In genomic region chr13:96952592-96952991, GRCh38 we compare ENCODE assay signal across 28 cellular contexts. TPM values are rescaled to one million over a fixed set of nuclear protein-coding genes. Genes with fewer than 3 reads are reported as not detected.
DNase-seq lines count a peak whose midpoint lies in the region; ATAC-seq, FAIRE-seq and TF ChIP-seq lines count a peak whose summit lies in the region.
"Had no signal": no experiment of that assay in that cellular context is flagged by ENCODE, and none has a peak within 500 bp of the region (broad histone marks: within the 10 kb centered on the region; RNA-seq: fewer than 3 reads in every experiment).

No MANE protein-coding gene starts in this region.

- H3K27me3 ChIP-seq in HepG2 (ENCODE audit: control insufficient read depth in 1 of 2, insufficient read depth in 2 of 2, low read length in 2 of 2) (no peaks in the 10 kb centered on the region), right lobe of liver (no peaks in the 10 kb centered on the region), K562 (ENCODE audit: control insufficient read depth in 2 of 2, insufficient read depth in 2 of 2, low read length in 2 of 2) (peaks cover 0 to 2% of the 10 kb centered on the region in 2 experiments; a peak in 1 of 5 replicates)
- H3K27me3 ChIP-seq: BE2C, BLaER1 had no signal

- no peaks in the 10 kb centered on the region for H4K20me1 ChIP-seq in HepG2 (ENCODE audit: insufficient read depth, low read length)
- H4K20me1 ChIP-seq in K562 (replicated peaks; ENCODE audit: control insufficient read depth, insufficient read depth, low read length) = no peaks in the 10 kb centered on the region
- H4K20me1 ChIP-seq: BLaER1 had no signal

- no peak for FAIRE-seq in HepG2 (lab: Jason Lieb, UNC)
- no peak for FAIRE-seq in K562 (lab: Jason Lieb, UNC)
- FAIRE-seq: GM12878, GM12892, GM18507 had no signal

- DNase-seq in HepG2 (ENCODE audit: low spot score) = no peak
- DNase-seq in right lobe of liver = no peak
- no peak for DNase-seq in K562 (ENCODE audit: extremely low read depth in 1 of 4, low spot score in 3 of 4)
- DNase-seq in KG1 (lab: John Stamatoyannopoulos, UW) = no peak
- DNase-seq: ACHN; BE2C; C1 segment of cervical spinal cord; CD4-positive, alpha-beta memory T cell; CD4-positive, CD25-positive, alpha-beta regulatory T cell; CD8-positive, alpha-beta memory T cell; COR-L47; DMS 273 treated with DMSO at 0.1 percent for 48 hours; DMS153; DMS53; DMS79; DND-41; EL; GDM1 had no signal

- H3K4me3 ChIP-seq in HepG2 (replicated peaks in 1 of 3; ENCODE audit: insufficient read depth in 1 of 3, low read depth in 2 of 3, low read length in 3 of 3) (no peak overlapping the region), right lobe of liver (no peak overlapping the region), K562 (no peak overlapping the region)
- H3K4me3 ChIP-seq: BLaER1, GM12878 had no signal

- BruUV-seq in HepG2 (replicated peaks; lab: Mats Ljungman, UMichigan) (no TSS peak), K562 (replicated peaks; lab: Mats Ljungman, UMichigan) (no TSS peak)

- H3K9ac ChIP-seq in HepG2 (ENCODE audit: insufficient read depth, low read depth, low read length) = no peak overlapping the region
- no peak overlapping the region for H3K9ac ChIP-seq in K562 (ENCODE audit: insufficient read depth in 1 of 2, low read depth in 2 of 2, low read length in 2 of 2)
- H3K9ac ChIP-seq: BLaER1 had no signal

- H3K4me2 ChIP-seq in HepG2 (ENCODE audit: low read depth, low read length) = no peak overlapping the region
- H3K4me2 ChIP-seq in K562 (ENCODE audit: insufficient read depth, low read length) = no peak overlapping the region
- H3K4me2 ChIP-seq: BLaER1 had no signal

- POLR2A ChIA-PET in HepG2 (lab: Yijun Ruan, JAX) = no interaction called here
- POLR2A ChIA-PET in K562 (lab: Yijun Ruan, JAX) = no interaction called here

- H3K79me2 ChIP-seq in HepG2 (ENCODE audit: insufficient read depth, low read length) = no peaks in the 10 kb centered on the region
- no peaks in the 10 kb centered on the region for H3K79me2 ChIP-seq in K562 (ENCODE audit: control insufficient read depth, insufficient read depth, low read length)

- in situ Hi-C loops in HepG2 (cut with HindIII; ENCODE audit: extremely low pct_ligation_motif_present, low pct_unique_long_range_greater_than_20kb) (loop anchor here (25.0 kb wide), 2 partner anchors 940 to 1765 kb away; no protein-coding TSS in a partner anchor), K562 (cut with MboI) (loop anchor here (25.0 kb wide), 1 partner anchor 1440 kb away; no protein-coding TSS in a partner anchor)

- TF ChIP-seq POLR2A in HepG2 (IDR thresholded peaks at IDR 0.05; ENCODE audit: insufficient read depth in 1 of 2, low read depth in 2 of 2, low read length in 2 of 2) = no peak
- no peak for TF ChIP-seq POLR2A in right lobe of liver (IDR thresholded peaks at IDR 0.05)
- TF ChIP-seq POLR2A in K562 (conservative IDR thresholded peaks at IDR 0.05) = no peak

- H3K9me3 ChIP-seq in HepG2 (ENCODE audit: low read length) (no peaks in the 10 kb centered on the region), right lobe of liver (no peaks in the 10 kb centered on the region), K562 (replicated peaks; ENCODE audit: control insufficient read depth, insufficient read depth, low read depth, low read length) (no peaks in the 10 kb centered on the region)
- H3K9me3 ChIP-seq: BE2C, BLaER1 had no signal

- CTCF ChIA-PET in HepG2 (lab: Yijun Ruan, JAX; ENCODE audit: low intra/inter-chr PET ratio, low total read pairs) (no interaction called here), K562 (lab: Yijun Ruan, JAX; ENCODE audit: low intra/inter-chr PET ratio) (no interaction called here)

- no peak for ATAC-seq in HepG2
- ATAC-seq in right lobe of liver = no peak
- ATAC-seq in K562 = no peak
- ATAC-seq in HG03196 (IDR thresholded peaks at IDR 0.05; ENCODE audit: unreplicated experiment) = no peak
- ATAC-seq: GM12878 had no signal

- TF ChIP-seq EP300 in HepG2 (IDR thresholded peaks at IDR 0.05; ENCODE audit: low read depth in 2 of 2, low read length in 2 of 2) = no peak
- TF ChIP-seq EP300 in HepG2 (CRISPR knock-in tag; IDR thresholded peaks at IDR 0.05; ENCODE audit: borderline replicate concordance) = no peak
- no peak for TF ChIP-seq EP300 in K562 (IDR thresholded peaks at IDR 0.05; ENCODE audit: low read length)

- no peaks in the 10 kb centered on the region for H3K36me3 ChIP-seq in HepG2 (replicated peaks in 1 of 2; ENCODE audit: control insufficient read depth in 1 of 2, insufficient read depth in 2 of 2, low read length in 2 of 2)
- H3K36me3 ChIP-seq in right lobe of liver = no peaks in the 10 kb centered on the region
- no peaks in the 10 kb centered on the region; the same call in 2 of the 3 replicates for H3K36me3 ChIP-seq in K562 (ENCODE audit: control insufficient read depth, insufficient read depth, low read length)
- H3K36me3 ChIP-seq: BE2C, BLaER1 had no signal

- H2AFZ ChIP-seq in HepG2 (ENCODE audit: low read length) (no peak overlapping the region), K562 (ENCODE audit: low read depth, low read length) (no peak overlapping the region)

- intact Hi-C loops in HepG2 (cut with micrococcal nuclease; ENCODE audit: unreplicated experiment) = no loop called here
- intact Hi-C loops in right lobe of liver (cut with DNase I) = no loop called here
- intact Hi-C loops in K562 (cut with micrococcal nuclease) = no loop called here

- H3K4me1 ChIP-seq in HepG2 (ENCODE audit: insufficient read depth, low read length) (no peaks in the 10 kb centered on the region), right lobe of liver (no peaks in the 10 kb centered on the region), K562 (replicated peaks in 1 of 2; ENCODE audit: control insufficient read depth in 2 of 2, insufficient read depth in 2 of 2, low read length in 2 of 2) (no peaks in the 10 kb centered on the region; a peak in 1 of 5 replicates)
- H3K4me1 ChIP-seq: BE2C, BLaER1 had no signal

- TF ChIP-seq CTCF in HepG2 (CRISPR knock-in tag; IDR thresholded peaks at IDR 0.05) = no peak
- TF ChIP-seq CTCF in right lobe of liver (IDR thresholded peaks at IDR 0.05) = no peak
- no peak for TF ChIP-seq CTCF in K562 (IDR thresholded peaks at IDR 0.05 in 2 of 3, conservative IDR thresholded peaks at IDR 0.05 in 1 of 3; ENCODE audit: insufficient read depth in 2 of 3, low read depth in 1 of 3, low read length in 3 of 3)

- no peaks in the 10 kb centered on the region for H3K9me1 ChIP-seq in K562 (ENCODE audit: control insufficient read depth, insufficient read depth, low read length)

- H3K27ac ChIP-seq in HepG2 (ENCODE audit: extremely low read length, insufficient read depth, low read length) = no peak overlapping the region
- H3K27ac ChIP-seq in right lobe of liver = no peak overlapping the region
- no peak overlapping the region for H3K27ac ChIP-seq in K562 (ENCODE audit: extremely low read depth, low read depth, low read length)
- H3K27ac ChIP-seq: 22Rv1, BLaER1 had no signal

- TF ChIP-seq RAD21 in HepG2 (CRISPR knock-in tag; IDR thresholded peaks at IDR 0.05) (no peak), K562 (CRISPR knock-in tag; conservative IDR thresholded peaks at IDR 0.05 in 1 of 2, IDR thresholded peaks at IDR 0.05 in 1 of 2) (no peak)

TF ChIP-seq in HepG2, 621 proteins besides CTCF, POLR2A, EP300 and RAD21 (continues in another document):
- TF ChIP-seq MAFF (IDR thresholded peaks at IDR 0.05; ENCODE audit: low read depth, low read length) = peak; percentile 83
- TF ChIP-seq HDAC2 (CRISPR knock-in tag; IDR thresholded peaks at IDR 0.05) = no peak

RNA-seq across cellular contexts. Expression of gene OXGR1, which starts 41.7 kb away (rescaled TPM):
- total RNA-seq in HepG2 (2016; rRNA removed; fragmentation: Illumina TruSeq; extraction: Trizol) (not detected in 2 replicates), right lobe of liver (not detected), K562 (2014; rRNA removed) (not detected in 2 replicates), K562 (2014; rRNA removed; fragmentation: Illumina TruSeq; extraction: Trizol) (not detected in 2 replicates), K562 (2015; rRNA removed; fragmentation: Illumina TruSeq; extraction: Trizol) (not detected in 2 replicates), K562 (2021) (not detected in 2 replicates)
- not detected in 2 replicates for total RNA-seq in HepG2 (2016; cell fraction: cytosol; rRNA removed; fragmentation: Illumina TruSeq; extraction: Trizol; ENCODE audit: low read depth)
- total RNA-seq in HepG2 (2016; cell fraction: insoluble cytoplasmic fraction; rRNA removed; fragmentation: Illumina TruSeq; extraction: Trizol) = not detected in 2 replicates
- total RNA-seq in HepG2 (2016; cell fraction: membrane; rRNA removed; fragmentation: Illumina TruSeq; extraction: Trizol) = not detected in 2 replicates
- total RNA-seq in HepG2 (2016; cell fraction: nucleus; rRNA removed; fragmentation: Illumina TruSeq; extraction: Trizol) = not detected in 2 replicates
- polyA plus RNA-seq in HepG2 (2011; rRNA removed) (not detected in 2 replicates), K562 (2011; rRNA removed) (not detected in 2 replicates), K562 (2014; fragmentation: Illumina TruSeq; extraction: Trizol) (not detected in 2 replicates), K562 (2014; fragmentation: Nextera tagmentation; extraction: Ambion mirVana) (under 1 TPM in 1 of 2 experiments, not detected in 1; 0.03 TPM), K562 (2014; rRNA removed) (not detected in 2 replicates)
- polyA plus RNA-seq in HepG2 (2011; cell fraction: cytosol; rRNA removed) = not detected in 2 replicates
- not detected in 2 replicates for polyA plus RNA-seq in HepG2 (2011; cell fraction: nucleus; rRNA removed)
- polyA plus RNA-seq in HepG2 (2012) = not detected in 2 replicates
- not detected in 2 replicates for polyA plus RNA-seq in HepG2 (2016; cell fraction: cytosol; fragmentation: Illumina TruSeq; extraction: Trizol; ENCODE audit: low read depth)
- not detected in 2 replicates for polyA plus RNA-seq in HepG2 (2016; cell fraction: insoluble cytoplasmic fraction; fragmentation: Illumina TruSeq; extraction: Trizol; ENCODE audit: low read depth)
- polyA plus RNA-seq in HepG2 (2016; cell fraction: membrane; fragmentation: Illumina TruSeq; extraction: Trizol; ENCODE audit: low read depth) = not detected in 2 replicates
- not detected in 2 replicates for polyA plus RNA-seq in HepG2 (2016; cell fraction: nucleus; fragmentation: Illumina TruSeq; extraction: Trizol; ENCODE audit: insufficient read depth, low read depth)
- polyA minus RNA-seq in HepG2 (2011; rRNA and poly(A)+ RNA removed; ENCODE audit: low replicate concordance) = not detected in 2 replicates
- not detected in 2 replicates for polyA minus RNA-seq in HepG2 (2011; cell fraction: cytosol; rRNA and poly(A)+ RNA removed)
- not detected in 2 replicates for polyA minus RNA-seq in HepG2 (2011; cell fraction: nucleus; rRNA and poly(A)+ RNA removed)
- not detected in 2 replicates for total RNA-seq in K562 (2011; cell fraction: chromatin; rRNA removed; ENCODE audit: low replicate concordance)
- not detected in 2 replicates for total RNA-seq in K562 (2011; cell fraction: nucleolus; rRNA removed)
- not detected in 2 replicates for total RNA-seq in K562 (2011; cell fraction: nucleoplasm; rRNA removed)
- not detected in 2 replicates for polyA plus RNA-seq in K562 (2011; cell fraction: cytosol; rRNA removed)
- not detected in 2 replicates for polyA plus RNA-seq in K562 (2011; cell fraction: nucleus; rRNA removed)
- not detected in 2 replicates for polyA plus RNA-seq in K562 (2012)
- not detected in 2 replicates for polyA minus RNA-seq in K562 (2011; rRNA and poly(A)+ RNA removed)
- not detected in 2 replicates for polyA minus RNA-seq in K562 (2011; cell fraction: cytosol; rRNA and poly(A)+ RNA removed)
- polyA minus RNA-seq in K562 (2011; cell fraction: nucleus; rRNA and poly(A)+ RNA removed) = not detected in 2 replicates
- total RNA-seq: A172; A673; CD4-positive, alpha-beta memory T cell; CD4-positive, CD25-positive, alpha-beta regulatory T cell; CD8-positive, alpha-beta memory T cell; G401; GM12878 had no signal
- polyA plus RNA-seq: AG04450; CD4-positive, alpha-beta memory T cell; CD4-positive, CD25-positive, alpha-beta regulatory T cell; CD8-positive, alpha-beta memory T cell had no signal

Comparison
In these comparisons a context has a peak if more than half of its experiments do, and no peak if none do; other contexts are left out.
1. Of the 241 proteins assayed by ChIP-seq in both HepG2 and K562: peak only in HepG2: none; only in K562: none; in both: MAFF and MAFK; in neither: 239.